In the genomic region with DNA sequence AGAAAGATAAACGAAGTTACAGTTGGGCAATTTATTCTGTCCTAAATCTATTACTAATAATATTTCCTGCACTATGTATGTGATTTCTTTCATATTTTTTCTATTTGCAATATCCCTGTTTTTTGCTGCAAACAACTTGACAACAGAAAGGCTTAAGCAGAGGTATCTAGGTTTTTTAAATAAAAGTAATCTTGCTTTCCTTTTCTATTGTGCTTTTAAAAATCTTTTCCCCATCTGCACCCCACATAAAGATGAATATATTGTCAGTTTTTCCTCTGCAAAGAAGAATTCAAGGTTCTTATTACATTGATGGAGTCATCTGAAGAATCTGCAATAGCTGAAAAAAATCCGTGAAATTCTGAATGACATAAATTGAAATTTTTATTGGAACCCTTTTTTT, we compare ENCODE assay signal across 8 cellular contexts. TPM values are rescaled to one million over a fixed set of nuclear protein-coding genes. Genes with fewer than 3 reads are reported as not detected.
DNase-seq lines count a peak whose midpoint lies in the region; ATAC-seq and TF ChIP-seq lines count a peak whose summit lies in the region.

No MANE protein-coding gene starts in this region.

- peaks cover 18% of the 10 kb centered on the region for H3K4me1 ChIP-seq in neural progenitor cell

- peak overlapping the region; percentile 96 for H3K4me3 Mint-ChIP-seq in neural progenitor cell

- POLR2A ChIA-PET in BJ (lab: Charles Lee): no interaction called here

- no peak for DNase-seq in BJ (ENCODE audit: low read depth)
- DNase-seq in MG63: no peak
- DNase-seq in neural progenitor cell (ENCODE audit: low spot score): no peak
- DNase-seq in left colon: no peak
- DNase-seq in cerebellar nuclear complex (lab: John Stamatoyannopoulos, UW): no peak

- ATAC-seq in left colon (no peak), GM19023 (IDR thresholded peaks at IDR 0.05; ENCODE audit: unreplicated experiment) (no peak), GM21737 (IDR thresholded peaks at IDR 0.05; ENCODE audit: unreplicated experiment) (no peak)

- peaks cover 3% of the 10 kb centered on the region for H3K36me3 Mint-ChIP-seq in neural progenitor cell

- H3K4me3 ChIP-seq in BJ (ENCODE audit: low read depth, low read length) (peak overlapping the region; percentile 83; the same call in 1 of the 2 replicates), MG63 (peak overlapping the region; percentile 68), neural progenitor cell (peak overlapping the region; percentile 78)

- H3K9me3 ChIP-seq in MG63: no peaks in the 10 kb centered on the region
- no peaks in the 10 kb centered on the region for H3K9me3 ChIP-seq in neural progenitor cell (ENCODE audit: low read depth)

- CTCF ChIA-PET in BJ (lab: Yijun Ruan, JAX): interaction anchor here (2.3 kb wide), 1 partner anchor 13 kb away, joined by 13 read pairs; no protein-coding TSS in a partner anchor

- intact Hi-C loops in left colon (cut with DNase I, micrococcal nuclease): no loop called here

- H3F3A ChIP-seq in neural progenitor cell (ENCODE audit: low read depth): peaks cover 24% of the 10 kb centered on the region

- H3K9ac ChIP-seq in neural progenitor cell: no peak overlapping the region

- H2AFZ ChIP-seq in neural progenitor cell (replicated peaks): no peak overlapping the region

- no peaks in the 10 kb centered on the region for H3K27me3 Mint-ChIP-seq in neural progenitor cell (ENCODE audit: insufficient read depth, low read depth)

- TF ChIP-seq CTCF in BJ (IDR thresholded peaks at IDR 0.05; ENCODE audit: insufficient read depth, low read depth, low read length) (no peak), neural progenitor cell (IDR thresholded peaks at IDR 0.05) (no peak)

- peak overlapping the region; percentile 75 for H3K27ac ChIP-seq in cingulate gyrus (ENCODE audit: low read depth, low read length)
- no peak overlapping the region for H3K27ac ChIP-seq in neural progenitor cell

- H4K20me1 ChIP-seq in neural progenitor cell (ENCODE audit: low read depth): peaks cover 11% of the 10 kb centered on the region

- H3K36me3 ChIP-seq in BJ (ENCODE audit: control insufficient read depth, insufficient read depth, low read length) (no peaks in the 10 kb centered on the region), MG63 (no peaks in the 10 kb centered on the region), neural progenitor cell (no peaks in the 10 kb centered on the region)

- H3K27ac Mint-ChIP-seq in neural progenitor cell: no peak overlapping the region

- no peak overlapping the region for H3K4me2 ChIP-seq in neural progenitor cell

- H3K9me3 Mint-ChIP-seq in neural progenitor cell: no peaks in the 10 kb centered on the region

- H3K27me3 ChIP-seq in BJ (ENCODE audit: control insufficient read depth, insufficient read depth, low read length) (no peaks in the 10 kb centered on the region), MG63 (no peaks in the 10 kb centered on the region), neural progenitor cell (no peaks in the 10 kb centered on the region)

- peaks cover 17% of the 10 kb centered on the region for H3K4me1 Mint-ChIP-seq in neural progenitor cell

- H3K79me2 ChIP-seq in neural progenitor cell (ENCODE audit: low read depth): peaks cover 32% of the 10 kb centered on the region

RNA-seq across cellular contexts. Expression of gene RALGAPA1, which starts 0.5 kb away (rescaled TPM):
- polyA plus RNA-seq in BJ (2011; rRNA removed): 4.7 and 8.5 TPM in 2 replicates
- polyA minus RNA-seq in BJ (2011; rRNA and poly(A)+ RNA removed): 14.9 and 17.7 TPM in 2 replicates
- total RNA-seq in MG63 (2014; rRNA removed; shearing (Covaris generic); ENCODE audit: low replicate concordance): 5.9 and 9.8 TPM in 2 replicates
- total RNA-seq in neural progenitor cell (ENCODE audit: low replicate concordance) (20.2 and 31.7 TPM in 2 replicates), left colon (10 to 100 TPM; 81.5 to 85.3 TPM)

RNA-seq across cellular contexts. Expression of gene BRMS1L, which starts 16.5 kb away (rescaled TPM):
- 2.5 and 6.4 TPM in 2 replicates for polyA plus RNA-seq in BJ (2011; rRNA removed)
- 0.98 and 1.6 TPM in 2 replicates for polyA minus RNA-seq in BJ (2011; rRNA and poly(A)+ RNA removed)
- total RNA-seq in MG63 (2014; rRNA removed; shearing (Covaris generic); ENCODE audit: low replicate concordance): 1.4 and 2.2 TPM in 2 replicates
- 12.0 and 14.3 TPM in 2 replicates for total RNA-seq in neural progenitor cell (ENCODE audit: low replicate concordance)
- total RNA-seq in left colon: 1 to 10 TPM; 3.2 to 5.0 TPM
